ENCODE assay signal across 8 cellular contexts in the genomic region with DNA sequence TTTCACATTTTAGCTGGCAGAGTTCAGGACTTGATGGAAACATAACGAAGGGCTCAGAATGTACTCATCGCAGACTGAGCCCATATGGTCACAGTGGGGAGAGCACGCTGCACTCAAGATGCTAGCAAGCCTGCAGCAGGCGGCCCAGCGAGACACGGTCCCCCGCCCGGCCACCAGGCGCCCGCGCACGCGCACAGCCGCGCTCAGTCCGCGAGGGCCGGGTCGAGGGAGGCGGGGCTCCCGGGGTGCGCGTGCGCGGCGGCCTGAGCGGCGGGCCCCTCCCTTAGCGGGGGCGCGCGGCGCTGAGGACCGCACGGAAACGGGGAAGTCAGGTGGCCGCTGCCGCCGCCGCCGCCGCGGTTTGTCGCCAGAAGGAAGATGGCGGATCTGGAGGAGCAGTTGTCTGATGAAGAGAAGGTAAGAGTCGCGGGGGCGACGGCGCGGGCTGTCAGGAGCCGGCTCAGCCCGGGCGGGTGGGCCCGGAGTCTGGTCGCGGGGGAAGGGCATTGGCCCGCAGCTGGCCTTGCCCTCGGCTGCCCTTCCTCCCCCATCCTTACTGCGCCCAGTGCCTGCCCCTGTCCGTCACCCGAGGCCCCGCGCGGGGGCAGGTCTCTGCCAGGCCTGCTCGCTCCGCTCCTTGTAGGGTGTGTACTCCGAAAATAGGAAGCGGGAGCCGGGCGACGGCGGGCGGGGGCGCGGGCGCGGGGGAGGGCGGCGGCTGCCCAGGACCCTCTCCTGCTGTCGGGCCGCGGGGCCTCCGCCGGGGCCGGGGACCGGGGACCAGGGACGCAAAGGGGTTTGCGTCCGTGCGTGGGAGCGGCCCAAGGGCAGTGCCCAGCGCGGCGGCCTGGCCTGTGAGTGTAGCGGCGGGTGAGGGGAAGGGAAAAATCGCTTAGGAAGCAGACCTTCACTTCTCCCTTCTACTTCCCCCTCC. TPM values are rescaled to one million over a fixed set of nuclear protein-coding genes. Genes with fewer than 3 reads are reported as not detected.
DNase-seq lines count a peak whose midpoint lies in the region; ATAC-seq and TF ChIP-seq lines count a peak whose summit lies in the region.

A gene (plus strand): TSS at position 354 of the 934 bp plus-strand sequence. CDS start 25 bp downstream, at position 379.

- peak; percentile 59 for TF ChIP-seq EP300 in Ishikawa (IDR thresholded peaks at IDR 0.05; ENCODE audit: borderline replicate concordance)

- TF ChIP-seq CTCF in epithelial cell of esophagus (IDR thresholded peaks at IDR 0.05; ENCODE audit: insufficient read depth, low read depth, low read length, missing control alignments): peak; percentile 33

- TF ChIP-seq RAD21 in Ishikawa (IDR thresholded peaks at IDR 0.05; ENCODE audit: low read depth): no peak

- DNase-seq in DMS53 treated with DMSO at 0.1 percent for 48 hours (lab: John Stamatoyannopoulos, UW; ENCODE audit: unreplicated experiment) (peak; percentile 93), OCI-M2 (lab: John Stamatoyannopoulos, UW; ENCODE audit: unreplicated experiment) (peak; percentile 99), activated T-cell treated with anti-CD3 and anti-CD28 coated beads for 4 hours (peak; percentile 90), epithelial cell of esophagus (ENCODE audit: low read depth) (peak; percentile 92), mucosa of gallbladder (ENCODE audit: low spot score) (peak; percentile 93)
- peak; percentile 92 for DNase-seq in stimulated activated CD8-positive, alpha-beta memory T cell treated with anti-CD3 and anti-CD28 coated beads, Interleukin-4, amount 100 ng/mL, for 24 hours (ENCODE audit: low read depth)

- peak within 1 kb of the TSS; percentile 78 for H3K4me3 ChIP-seq in epithelial cell of esophagus (ENCODE audit: low read length)

- peak; percentile 87 for ATAC-seq in GM21619 (IDR thresholded peaks at IDR 0.05; ENCODE audit: unreplicated experiment)

TF ChIP-seq in Ishikawa, 13 proteins besides CTCF, POLR2A, EP300 and RAD21:
- TF ChIP-seq EGR1 (IDR thresholded peaks at IDR 0.05) (peak; percentile 56), TCF12 (IDR thresholded peaks at IDR 0.05; ENCODE audit: low read depth) (peak; percentile 52; the same call in 1 of the 2 replicates), YY1 (IDR thresholded peaks at IDR 0.05; ENCODE audit: low read depth) (peak; percentile 94), TAF1 (IDR thresholded peaks at IDR 0.05; ENCODE audit: low read depth) (peak; percentile 96), TEAD4 (IDR thresholded peaks at IDR 0.05) (no peak)
- TF ChIP-seq, protein P1, sequence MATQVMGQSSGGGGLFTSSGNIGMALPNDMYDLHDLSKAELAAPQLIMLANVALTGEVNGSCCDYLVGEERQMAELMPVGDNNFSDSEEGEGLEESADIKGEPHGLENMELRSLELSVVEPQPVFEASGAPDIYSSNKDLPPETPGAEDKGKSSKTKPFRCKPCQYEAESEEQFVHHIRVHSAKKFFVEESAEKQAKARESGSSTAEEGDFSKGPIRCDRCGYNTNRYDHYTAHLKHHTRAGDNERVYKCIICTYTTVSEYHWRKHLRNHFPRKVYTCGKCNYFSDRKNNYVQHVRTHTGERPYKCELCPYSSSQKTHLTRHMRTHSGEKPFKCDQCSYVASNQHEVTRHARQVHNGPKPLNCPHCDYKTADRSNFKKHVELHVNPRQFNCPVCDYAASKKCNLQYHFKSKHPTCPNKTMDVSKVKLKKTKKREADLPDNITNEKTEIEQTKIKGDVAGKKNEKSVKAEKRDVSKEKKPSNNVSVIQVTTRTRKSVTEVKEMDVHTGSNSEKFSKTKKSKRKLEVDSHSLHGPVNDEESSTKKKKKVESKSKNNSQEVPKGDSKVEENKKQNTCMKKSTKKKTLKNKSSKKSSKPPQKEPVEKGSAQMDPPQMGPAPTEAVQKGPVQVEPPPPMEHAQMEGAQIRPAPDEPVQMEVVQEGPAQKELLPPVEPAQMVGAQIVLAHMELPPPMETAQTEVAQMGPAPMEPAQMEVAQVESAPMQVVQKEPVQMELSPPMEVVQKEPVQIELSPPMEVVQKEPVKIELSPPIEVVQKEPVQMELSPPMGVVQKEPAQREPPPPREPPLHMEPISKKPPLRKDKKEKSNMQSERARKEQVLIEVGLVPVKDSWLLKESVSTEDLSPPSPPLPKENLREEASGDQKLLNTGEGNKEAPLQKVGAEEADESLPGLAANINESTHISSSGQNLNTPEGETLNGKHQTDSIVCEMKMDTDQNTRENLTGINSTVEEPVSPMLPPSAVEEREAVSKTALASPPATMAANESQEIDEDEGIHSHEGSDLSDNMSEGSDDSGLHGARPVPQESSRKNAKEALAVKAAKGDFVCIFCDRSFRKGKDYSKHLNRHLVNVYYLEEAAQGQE (IDR thresholded peaks at IDR 0.05; ENCODE audit: low read depth): no peak
- TF ChIP-seq, protein P2, sequence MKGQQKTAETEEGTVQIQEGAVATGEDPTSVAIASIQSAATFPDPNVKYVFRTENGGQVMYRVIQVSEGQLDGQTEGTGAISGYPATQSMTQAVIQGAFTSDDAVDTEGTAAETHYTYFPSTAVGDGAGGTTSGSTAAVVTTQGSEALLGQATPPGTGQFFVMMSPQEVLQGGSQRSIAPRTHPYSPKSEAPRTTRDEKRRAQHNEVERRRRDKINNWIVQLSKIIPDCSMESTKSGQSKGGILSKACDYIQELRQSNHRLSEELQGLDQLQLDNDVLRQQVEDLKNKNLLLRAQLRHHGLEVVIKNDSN (IDR thresholded peaks at IDR 0.05): peak; percentile 86
- TF ChIP-seq, protein P3, sequence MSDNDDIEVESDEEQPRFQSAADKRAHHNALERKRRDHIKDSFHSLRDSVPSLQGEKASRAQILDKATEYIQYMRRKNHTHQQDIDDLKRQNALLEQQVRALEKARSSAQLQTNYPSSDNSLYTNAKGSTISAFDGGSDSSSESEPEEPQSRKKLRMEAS (IDR thresholded peaks at IDR 0.05): peak; percentile 75

RNA-seq across cellular contexts. Expression of the gene that starts here (rescaled TPM):
- 203 TPM for total RNA-seq in mucosa of gallbladder

Comparison
In these comparisons a context has a peak if more than half of its experiments do, and no peak if none do; other contexts are left out.
1. Peak in every context shown above with its lines: DNase-seq, ATAC-seq and H3K4me3 ChIP-seq.